8 cellular contexts compared by ENCODE assay signal in the genomic region with DNA sequence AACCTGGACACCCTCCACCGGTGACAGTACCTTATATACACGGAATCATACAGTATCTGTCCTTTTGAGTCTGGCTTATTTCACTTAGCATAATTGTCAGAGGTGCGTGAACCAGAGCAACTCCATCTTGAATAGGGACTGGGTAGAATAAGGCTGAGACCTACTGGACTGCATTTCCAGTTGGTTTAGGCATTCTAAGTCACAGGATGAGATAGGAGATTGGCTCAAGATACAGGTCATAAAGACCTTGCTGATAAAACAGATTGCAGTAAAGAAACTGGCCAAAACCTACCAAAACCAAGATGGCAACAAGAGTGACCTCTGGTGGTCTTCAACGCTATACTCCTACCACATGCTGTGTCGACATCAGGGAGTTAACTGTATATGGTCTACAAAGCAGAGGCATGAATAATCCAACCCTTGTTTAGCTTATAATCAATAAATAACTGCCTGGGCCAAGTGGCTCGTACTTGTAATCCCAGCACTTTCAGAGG. TPM values are rescaled to one million over a fixed set of nuclear protein-coding genes. Genes with fewer than 3 reads are reported as not detected.
DNase-seq lines count a peak whose midpoint lies in the region; ATAC-seq lines count a peak whose summit lies in the region.

No MANE protein-coding gene starts in this region.

- H3K9me3 Mint-ChIP-seq in activated naive CD8-positive, alpha-beta T cell (ENCODE audit: low read depth) = no peaks in the 10 kb centered on the region

- no peak overlapping the region for H3K27ac ChIP-seq in mesenchymal stem cell (ENCODE audit: low read length, poor library complexity, severe bottlenecking)

- peaks cover 20% of the 10 kb centered on the region for H3K4me1 ChIP-seq in mesenchymal stem cell (ENCODE audit: control insufficient read depth, insufficient read depth, low read depth, low read length)

- H3K14ac ChIP-seq in mesenchymal stem cell (ENCODE audit: low read length in 2 of 2) = no peak overlapping the region

- H3K27me3 ChIP-seq in mesenchymal stem cell (ENCODE audit: control insufficient read depth in 1 of 2, insufficient read depth in 1 of 2, low read length in 2 of 2) = no peaks in the 10 kb centered on the region

- peaks cover 10 to 21% of the 10 kb centered on the region in 2 experiments for H3K36me3 ChIP-seq in mesenchymal stem cell (ENCODE audit: control insufficient read depth in 1 of 2, insufficient read depth in 2 of 2, low read depth in 1 of 2, low read length in 2 of 2)

- H3K36me3 Mint-ChIP-seq in activated naive CD8-positive, alpha-beta T cell = peaks cover 2% of the 10 kb centered on the region

- no peak overlapping the region for H3K4me2 ChIP-seq in mesenchymal stem cell (ENCODE audit: low read length, poor library complexity, severe bottlenecking)

- peaks cover 6% of the 10 kb centered on the region for H3K79me1 ChIP-seq in mesenchymal stem cell (replicated peaks; ENCODE audit: low read length, poor library complexity, severe bottlenecking)

- no peaks in the 10 kb centered on the region for H3K9me3 ChIP-seq in mesenchymal stem cell (ENCODE audit: control insufficient read depth, low read length)

- H3K9ac ChIP-seq in mesenchymal stem cell (ENCODE audit: low read length) = peak overlapping the region; percentile 93

- H3K4me3 Mint-ChIP-seq in activated naive CD8-positive, alpha-beta T cell = peak overlapping the region; percentile 65

- peak overlapping the region; percentile 83 for H3K27ac Mint-ChIP-seq in activated naive CD8-positive, alpha-beta T cell

- DNase-seq in NCI-H345 (lab: John Stamatoyannopoulos, UW) = peak; percentile 32
- no peak for DNase-seq in NCI-H345 treated with DMSO at 0.1 percent for 48 hours (lab: John Stamatoyannopoulos, UW; ENCODE audit: unreplicated experiment)
- DNase-seq in NAMALWA (ENCODE audit: low spot score) = peak; percentile 88
- peak; percentile 72 for DNase-seq in mesenchymal stem cell
- DNase-seq in stimulated activated CD4-positive, alpha-beta T cell treated with anti-CD3 and anti-CD28 coated beads, Interleukin-2, amount 100 ng/mL, for 24 hours = no peak

- H3K18ac ChIP-seq in mesenchymal stem cell (ENCODE audit: low read depth in 1 of 2, low read length in 2 of 2) = no peak overlapping the region

- peaks cover 23% of the 10 kb centered on the region for H3K4me1 Mint-ChIP-seq in activated naive CD8-positive, alpha-beta T cell (ENCODE audit: low read depth)

- no peak for ATAC-seq in GM21717 (IDR thresholded peaks at IDR 0.05; ENCODE audit: unreplicated experiment)
- no peak for ATAC-seq in HG03521 (IDR thresholded peaks at IDR 0.05; ENCODE audit: unreplicated experiment)

- H2BK5ac ChIP-seq in mesenchymal stem cell (ENCODE audit: low read depth, low read length, poor library complexity, severe bottlenecking) = no peak overlapping the region

- no peak overlapping the region for H2AFZ ChIP-seq in mesenchymal stem cell (ENCODE audit: low read depth, low read length)

- peak overlapping the region; percentile 37 for H4K8ac ChIP-seq in mesenchymal stem cell (ENCODE audit: low read length)

- H3K4ac ChIP-seq in mesenchymal stem cell (ENCODE audit: low read depth in 1 of 2, low read length in 2 of 2) = no peak overlapping the region

- H3K23ac ChIP-seq in mesenchymal stem cell (ENCODE audit: low read length in 2 of 2) = no peak overlapping the region

- H2BK12ac ChIP-seq in mesenchymal stem cell (ENCODE audit: low read length in 2 of 2) = peak overlapping the region in 1 of 2 experiments; percentile 84

- 71% methylated on average over 6 of the region's 6 CpGs for WGBS in mesenchymal stem cell

- no peaks in the 10 kb centered on the region for H3K27me3 Mint-ChIP-seq in activated naive CD8-positive, alpha-beta T cell

- H3K4me3 ChIP-seq in mesenchymal stem cell (ENCODE audit: insufficient read depth in 1 of 2, low read depth in 1 of 2, low read length in 2 of 2) = no peak overlapping the region

- H2BK120ac ChIP-seq in mesenchymal stem cell (ENCODE audit: low read depth, low read length) = peak overlapping the region; percentile 1

- peak overlapping the region; percentile 50 for H4K91ac ChIP-seq in mesenchymal stem cell (ENCODE audit: low read length)

- H2BK15ac ChIP-seq in mesenchymal stem cell (ENCODE audit: low read depth, poor library complexity, severe bottlenecking) = peak overlapping the region; percentile 7

- peak overlapping the region; percentile 36 for H2AK5ac ChIP-seq in mesenchymal stem cell (ENCODE audit: low read length, severe bottlenecking)

RNA-seq across cellular contexts. Expression of a gene that starts 1.4 kb away (rescaled TPM):
- polyA plus RNA-seq in mesenchymal stem cell (2013, experiment 1 of 2) = 478 TPM
- 472 TPM for polyA plus RNA-seq in mesenchymal stem cell (2013, experiment 2 of 2)

RNA-seq across cellular contexts. Expression of a gene that starts 6.1 kb away (rescaled TPM):
- polyA plus RNA-seq in mesenchymal stem cell (2013, experiment 1 of 2) = not detected
- polyA plus RNA-seq in mesenchymal stem cell (2013, experiment 2 of 2) = 0.01 TPM

RNA-seq across cellular contexts. Expression of a gene that starts 13.4 kb away (rescaled TPM):
- polyA plus RNA-seq in mesenchymal stem cell (2013, experiment 1 of 2) = 33.3 TPM
- 32.2 TPM for polyA plus RNA-seq in mesenchymal stem cell (2013, experiment 2 of 2)

RNA-seq across cellular contexts. Expression of a gene that starts 30.0 kb away (rescaled TPM):
- 2.0 TPM for polyA plus RNA-seq in mesenchymal stem cell (2013, experiment 1 of 2)
- polyA plus RNA-seq in mesenchymal stem cell (2013, experiment 2 of 2) = 1.9 TPM

RNA-seq across cellular contexts. Expression of a gene that starts 34.0 kb away (rescaled TPM):
- 35.0 TPM for polyA plus RNA-seq in mesenchymal stem cell (2013, experiment 1 of 2)
- polyA plus RNA-seq in mesenchymal stem cell (2013, experiment 2 of 2) = 34.0 TPM

Comparison
In these comparisons a context has a peak if more than half of its experiments do, and no peak if none do; other contexts are left out.
1. DNase-seq: peak in NCI-H345 (single experiment), NAMALWA (single experiment) and mesenchymal stem cell (single experiment); none in NCI-H345 treated with DMSO at 0.1 percent for 48 hours (single experiment) and stimulated activated CD4-positive, alpha-beta T cell treated with anti-CD3 and anti-CD28 coated beads, Interleukin-2, amount 100 ng/mL, for 24 hours (0 of 2).